14 cellular contexts compared by ENCODE assay signal in the genomic region with DNA sequence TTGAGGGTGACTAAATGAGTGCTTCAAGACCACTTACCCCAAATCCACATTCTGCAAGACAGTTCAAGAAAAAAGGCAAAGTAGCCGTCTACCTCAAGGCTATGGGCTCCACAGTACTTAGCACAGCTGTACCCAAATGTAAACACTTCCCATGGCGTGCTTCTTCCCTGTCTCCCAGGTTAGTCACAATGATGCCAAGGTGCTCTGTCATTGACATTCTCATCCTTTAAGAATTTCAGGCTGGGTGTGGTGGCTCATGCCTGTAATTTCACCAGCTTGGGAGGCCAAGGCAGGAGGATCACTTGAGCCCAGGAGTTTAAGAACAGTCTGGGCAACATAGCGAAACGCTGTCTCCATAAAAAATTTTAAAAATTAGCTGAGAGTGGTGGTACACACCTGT. TPM values are rescaled to one million over a fixed set of nuclear protein-coding genes. Genes with fewer than 3 reads are reported as not detected.
A peak's percentile ranks its signal among the peaks of the same experiment; 100 is the strongest.
DNase-seq lines count a peak whose midpoint lies in the region; ATAC-seq and TF ChIP-seq lines count a peak whose summit lies in the region.
"Had no signal": no experiment of that assay in that cellular context is flagged by ENCODE, and none has a peak within 500 bp of the region (broad histone marks: within the 10 kb centered on the region; RNA-seq: fewer than 3 reads in every experiment).

No MANE protein-coding gene starts in this region.

- BruUV-seq in PC-3 (replicated peaks; lab: Mats Ljungman, UMichigan) (no TSS peak), OCI-LY7 (replicated peaks; lab: Mats Ljungman, UMichigan) (no TSS peak)

- TF ChIP-seq CTCF in PC-3 (conservative IDR thresholded peaks at IDR 0.05; ENCODE audit: low read depth, low read length) (no peak), epithelial cell of esophagus (IDR thresholded peaks at IDR 0.05; ENCODE audit: insufficient read depth, low read depth, low read length, missing control alignments) (no peak), OCI-LY7 (conservative IDR thresholded peaks at IDR 0.05; ENCODE audit: low read length) (no peak), GM10248 (IDR thresholded peaks at IDR 0.05; ENCODE audit: control extremely low read depth, extremely low read depth, low read depth, missing control alignments) (no peak)

- H4K20me1 ChIP-seq in PC-3 (ENCODE audit: low read length) (no peaks in the 10 kb centered on the region), OCI-LY7 (ENCODE audit: insufficient read depth, low read length) (no peaks in the 10 kb centered on the region)

- peaks cover 14% of the 10 kb centered on the region for H3F3A ChIP-seq in PC-3 (ENCODE audit: low read length, unreplicated experiment)

- no peaks in the 10 kb centered on the region for H3K27me3 Mint-ChIP-seq in activated CD4-positive, alpha-beta memory T cell treated with anti-CD3 and anti-CD28 coated beads for 36 hours
- H3K27me3 Mint-ChIP-seq in activated CD4-positive, alpha-beta memory T cell treated with anti-CD3 and anti-CD28 coated beads, Interleukin-2, amount 10 ng/mL, durations not matched to agents 7 days and 5 days, result no peaks in the 10 kb centered on the region
- H3K27me3 Mint-ChIP-seq: activated B cell treated with CpG ODN at 0.5 μM for 24 hours, memory B cell had no signal

- intact Hi-C loops in activated CD4-positive, alpha-beta memory T cell treated with anti-CD3 and anti-CD28 coated beads for 36 hours (cut with micrococcal nuclease), result no loop called here
- intact Hi-C loops in PC-3 (cut with micrococcal nuclease), result loop anchor here (2.0 kb wide), 1 partner anchor 16 kb away; no protein-coding TSS in a partner anchor
- intact Hi-C loops in OCI-LY7 (cut with micrococcal nuclease; ENCODE audit: unreplicated experiment), result no loop called here

- H3K36me3 ChIP-seq in PC-3 (ENCODE audit: low read depth, low read length) (no peaks in the 10 kb centered on the region), skeletal muscle satellite cell (ENCODE audit: insufficient read depth, low read length) (peaks cover 18% of the 10 kb centered on the region), OCI-LY7 (ENCODE audit: insufficient read depth, low read length) (peaks cover 7% of the 10 kb centered on the region; the same call in 1 of the 2 replicates)
- H3K36me3 ChIP-seq: adrenal gland had no signal

- H3K4me1 ChIP-seq in PC-3 (ENCODE audit: insufficient read depth, low read length) (peaks cover 86% of the 10 kb centered on the region), skeletal muscle satellite cell (ENCODE audit: control insufficient read depth, insufficient read depth, low read length) (peaks cover 19% of the 10 kb centered on the region), OCI-LY7 (ENCODE audit: insufficient read depth, low read length, poor library complexity, severe bottlenecking) (peaks cover 34% of the 10 kb centered on the region)

- H3K4me2 ChIP-seq in PC-3 (ENCODE audit: low read length) (peak overlapping the region; percentile 63), skeletal muscle satellite cell (ENCODE audit: low read length) (peak overlapping the region; percentile 81), OCI-LY7 (ENCODE audit: low read length) (no peak overlapping the region)

- peak; percentile 66 for ATAC-seq in PC-3

- H3K27ac Mint-ChIP-seq in activated CD4-positive, alpha-beta memory T cell treated with anti-CD3 and anti-CD28 coated beads for 36 hours, result peak overlapping the region; percentile 52
- no peak overlapping the region for H3K27ac Mint-ChIP-seq in activated CD4-positive, alpha-beta memory T cell treated with anti-CD3 and anti-CD28 coated beads, Interleukin-2, amount 10 ng/mL, durations not matched to agents 7 days and 5 days
- H3K27ac Mint-ChIP-seq: activated B cell treated with CpG ODN at 0.5 μM for 24 hours, memory B cell had no signal

- CTCF ChIA-PET in activated CD4-positive, alpha-beta memory T cell treated with anti-CD3 and anti-CD28 coated beads for 36 hours (lab: Charles Lee), result interaction anchor here (1.6 kb wide), 1 partner anchor 107 kb away, joined by 4 read pairs; a partner anchor contains a TSS
- CTCF ChIA-PET in activated CD4-positive, alpha-beta memory T cell treated with anti-CD3 and anti-CD28 coated beads, Interleukin-2, amount 10 ng/mL, durations not matched to agents 7 days and 5 days (lab: Charles Lee), result interaction anchor here (1.1 kb wide), 1 partner anchor 66 kb away, joined by 4 read pairs; no protein-coding TSS in a partner anchor
- CTCF ChIA-PET in PC-3 (lab: Charles Lee) (no interaction called here), OCI-LY7 (lab: Charles Lee; ENCODE audit: unreplicated experiment) (no interaction called here), GM10248 (lab: Yijun Ruan, JAX) (interaction anchor here (2.2 kb wide), 1 partner anchor 9 kb away, joined by 8 read pairs; no protein-coding TSS in a partner anchor), HEK293T (lab: Yijun Ruan, JAX) (interaction anchor here (0.5 kb wide), 1 partner anchor 28 kb away, joined by 3 read pairs; no protein-coding TSS in a partner anchor)

- peaks cover 46% of the 10 kb centered on the region for H3K4me1 Mint-ChIP-seq in activated CD4-positive, alpha-beta memory T cell treated with anti-CD3 and anti-CD28 coated beads for 36 hours (ENCODE audit: low read depth)
- peaks cover 54% of the 10 kb centered on the region for H3K4me1 Mint-ChIP-seq in activated CD4-positive, alpha-beta memory T cell treated with anti-CD3 and anti-CD28 coated beads, Interleukin-2, amount 10 ng/mL, durations not matched to agents 7 days and 5 days

- H3K4me3 Mint-ChIP-seq in activated CD4-positive, alpha-beta memory T cell treated with anti-CD3 and anti-CD28 coated beads for 36 hours, result peak overlapping the region; percentile 12
- H3K4me3 Mint-ChIP-seq in activated CD4-positive, alpha-beta memory T cell treated with anti-CD3 and anti-CD28 coated beads, Interleukin-2, amount 10 ng/mL, durations not matched to agents 7 days and 5 days, result no peak overlapping the region
- H3K4me3 Mint-ChIP-seq: activated B cell treated with CpG ODN at 0.5 μM for 24 hours, memory B cell had no signal

- no peaks in the 10 kb centered on the region for H3K27me3 ChIP-seq in PC-3 (ENCODE audit: low read length)
- H3K27me3 ChIP-seq in skeletal muscle satellite cell (ENCODE audit: control insufficient read depth, insufficient read depth, low read length), result no peaks in the 10 kb centered on the region
- H3K27me3 ChIP-seq: adrenal gland had no signal

- H3K79me2 ChIP-seq in PC-3 (ENCODE audit: low read length), result peaks cover 48% of the 10 kb centered on the region
- H3K79me2 ChIP-seq in OCI-LY7 (ENCODE audit: insufficient read depth, low read depth, low read length), result peaks cover 59% of the 10 kb centered on the region

- H3K4me3 ChIP-seq in PC-3 (ENCODE audit: low read length) (no peak overlapping the region), epithelial cell of esophagus (ENCODE audit: low read length) (no peak overlapping the region), skeletal muscle satellite cell (ENCODE audit: low read length) (peak overlapping the region; percentile 16), OCI-LY7 (ENCODE audit: low read depth, low read length, poor library complexity, severe bottlenecking) (no peak overlapping the region)
- H3K4me3 ChIP-seq: adrenal gland had no signal

- H2AFZ ChIP-seq in PC-3 (ENCODE audit: low read length), result no peak overlapping the region
- H2AFZ ChIP-seq in OCI-LY7 (ENCODE audit: low read length), result no peak overlapping the region

- H3K27ac ChIP-seq in PC-3 (ENCODE audit: low read length), result peak overlapping the region; percentile 91
- no peak overlapping the region for H3K27ac ChIP-seq in OCI-LY7 (ENCODE audit: low read depth, low read length, poor library complexity, severe bottlenecking)
- H3K27ac ChIP-seq: adrenal gland had no signal

- H3K9me2 ChIP-seq in PC-3 (replicated peaks; ENCODE audit: low read length) (no peaks in the 10 kb centered on the region), OCI-LY7 (ENCODE audit: insufficient read depth, low read length) (no peaks in the 10 kb centered on the region)

- no peaks in the 10 kb centered on the region for H3K9me3 Mint-ChIP-seq in activated CD4-positive, alpha-beta memory T cell treated with anti-CD3 and anti-CD28 coated beads for 36 hours
- no peaks in the 10 kb centered on the region for H3K9me3 Mint-ChIP-seq in activated CD4-positive, alpha-beta memory T cell treated with anti-CD3 and anti-CD28 coated beads, Interleukin-2, amount 10 ng/mL, durations not matched to agents 7 days and 5 days
- H3K9me3 Mint-ChIP-seq: activated B cell treated with CpG ODN at 0.5 μM for 24 hours, memory B cell had no signal

- DNase-seq in activated CD4-positive, alpha-beta memory T cell treated with anti-CD3 and anti-CD28 coated beads for 36 hours, result no peak
- DNase-seq in activated CD4-positive, alpha-beta memory T cell treated with anti-CD3 and anti-CD28 coated beads, Interleukin-2, amount 10 ng/mL, durations not matched to agents 7 days and 5 days, result no peak
- DNase-seq in PC-3 (peak; percentile 98), epithelial cell of esophagus (ENCODE audit: low read depth) (peak; percentile 96), OCI-LY7 (ENCODE audit: low spot score) (no peak), GM10248 (ENCODE audit: extremely low spot score) (no peak), HEK293T (ENCODE audit: extremely low spot score) (no peak)
- DNase-seq: ACHN, activated B cell treated with CpG ODN at 0.5 μM for 24 hours, adrenal gland, KG1, NCI-H2029 had no signal

- peaks cover 31% of the 10 kb centered on the region for H3K36me3 Mint-ChIP-seq in activated CD4-positive, alpha-beta memory T cell treated with anti-CD3 and anti-CD28 coated beads for 36 hours
- H3K36me3 Mint-ChIP-seq in activated CD4-positive, alpha-beta memory T cell treated with anti-CD3 and anti-CD28 coated beads, Interleukin-2, amount 10 ng/mL, durations not matched to agents 7 days and 5 days (ENCODE audit: low read depth), result peaks cover 25% of the 10 kb centered on the region

- H3K9ac ChIP-seq in PC-3 (ENCODE audit: low read length), result peak overlapping the region; percentile 78
- no peak overlapping the region for H3K9ac ChIP-seq in skeletal muscle satellite cell (ENCODE audit: low read depth, low read length)

- POLR2A ChIA-PET in activated CD4-positive, alpha-beta memory T cell treated with anti-CD3 and anti-CD28 coated beads for 36 hours (lab: Charles Lee), result no interaction called here
- POLR2A ChIA-PET in activated CD4-positive, alpha-beta memory T cell treated with anti-CD3 and anti-CD28 coated beads, Interleukin-2, amount 10 ng/mL, durations not matched to agents 7 days and 5 days (lab: Charles Lee), result interaction anchor here (0.8 to 1.0 kb wide), 2 partner anchors 31 to 65 kb away, joined by 3 read pairs; no protein-coding TSS in a partner anchor
- POLR2A ChIA-PET in PC-3 (lab: Charles Lee; ENCODE audit: unreplicated experiment), result interaction anchor here (0.5 kb wide), 1 partner anchor 9 kb away, joined by 3 read pairs; no protein-coding TSS in a partner anchor
- POLR2A ChIA-PET in OCI-LY7 (lab: Charles Lee), result no interaction called here
- POLR2A ChIA-PET in GM10248 (lab: Yijun Ruan, JAX), result no interaction called here
- POLR2A ChIA-PET in HEK293T (lab: Yijun Ruan, JAX), result no interaction called here

- H3K9me3 ChIP-seq in PC-3 (ENCODE audit: low read length), result no peaks in the 10 kb centered on the region
- H3K9me3 ChIP-seq in skeletal muscle satellite cell (replicated peaks; ENCODE audit: low read length), result no peaks in the 10 kb centered on the region
- H3K9me3 ChIP-seq in OCI-LY7 (ENCODE audit: low read length), result no peaks in the 10 kb centered on the region
- H3K9me3 ChIP-seq: adrenal gland had no signal

RNA-seq across cellular contexts. Expression of a gene that starts 51.2 kb away (rescaled TPM):
- total RNA-seq in activated CD4-positive, alpha-beta memory T cell treated with anti-CD3 and anti-CD28 coated beads for 36 hours, result 10 to 100 TPM; 59.5 to 63.0 TPM
- 10 to 100 TPM; 48.4 to 56.3 TPM for total RNA-seq in activated CD4-positive, alpha-beta memory T cell treated with anti-CD3 and anti-CD28 coated beads, Interleukin-2, amount 10 ng/mL, durations not matched to agents 7 days and 5 days
- total RNA-seq in PC-3 (2014; rRNA removed), result 24.9 and 29.7 TPM in 2 replicates
- total RNA-seq in skeletal muscle satellite cell (2012; rRNA removed), result 21.3 and 27.3 TPM in 2 replicates
- total RNA-seq in OCI-LY7 (2014; rRNA removed; shearing (Covaris generic)), result 27.6 and 28.6 TPM in 2 replicates
- 36.9 and 42.3 TPM in 2 replicates for total RNA-seq in OCI-LY7 (2022)

Comparison
In these comparisons a context has a peak if more than half of its experiments do, and no peak if none do; other contexts are left out.
1. POLR2A ChIA-PET loops: an anchor here in activated CD4-positive, alpha-beta memory T cell treated with anti-CD3 and anti-CD28 coated beads, Interleukin-2, amount 10 ng/mL, durations not matched to agents 7 days and 5 days (0.8 to 1.0 kb wide) and PC-3 (0.5 kb wide); none called in activated CD4-positive, alpha-beta memory T cell treated with anti-CD3 and anti-CD28 coated beads for 36 hours, OCI-LY7, GM10248 and HEK293T.
2. DNase-seq: peak in PC-3 (single experiment) and epithelial cell of esophagus (single experiment); none in activated CD4-positive, alpha-beta memory T cell treated with anti-CD3 and anti-CD28 coated beads for 36 hours (single experiment), activated CD4-positive, alpha-beta memory T cell treated with anti-CD3 and anti-CD28 coated beads, Interleukin-2, amount 10 ng/mL, durations not matched to agents 7 days and 5 days (single experiment), OCI-LY7 (single experiment), GM10248 (single experiment) and HEK293T (single experiment).
3. CTCF ChIA-PET loops: an anchor here in activated CD4-positive, alpha-beta memory T cell treated with anti-CD3 and anti-CD28 coated beads for 36 hours (1.6 kb wide), activated CD4-positive, alpha-beta memory T cell treated with anti-CD3 and anti-CD28 coated beads, Interleukin-2, amount 10 ng/mL, durations not matched to agents 7 days and 5 days (1.1 kb wide), GM10248 (2.2 kb wide) and HEK293T (0.5 kb wide); none called in PC-3 and OCI-LY7.